In the genomic region with DNA sequence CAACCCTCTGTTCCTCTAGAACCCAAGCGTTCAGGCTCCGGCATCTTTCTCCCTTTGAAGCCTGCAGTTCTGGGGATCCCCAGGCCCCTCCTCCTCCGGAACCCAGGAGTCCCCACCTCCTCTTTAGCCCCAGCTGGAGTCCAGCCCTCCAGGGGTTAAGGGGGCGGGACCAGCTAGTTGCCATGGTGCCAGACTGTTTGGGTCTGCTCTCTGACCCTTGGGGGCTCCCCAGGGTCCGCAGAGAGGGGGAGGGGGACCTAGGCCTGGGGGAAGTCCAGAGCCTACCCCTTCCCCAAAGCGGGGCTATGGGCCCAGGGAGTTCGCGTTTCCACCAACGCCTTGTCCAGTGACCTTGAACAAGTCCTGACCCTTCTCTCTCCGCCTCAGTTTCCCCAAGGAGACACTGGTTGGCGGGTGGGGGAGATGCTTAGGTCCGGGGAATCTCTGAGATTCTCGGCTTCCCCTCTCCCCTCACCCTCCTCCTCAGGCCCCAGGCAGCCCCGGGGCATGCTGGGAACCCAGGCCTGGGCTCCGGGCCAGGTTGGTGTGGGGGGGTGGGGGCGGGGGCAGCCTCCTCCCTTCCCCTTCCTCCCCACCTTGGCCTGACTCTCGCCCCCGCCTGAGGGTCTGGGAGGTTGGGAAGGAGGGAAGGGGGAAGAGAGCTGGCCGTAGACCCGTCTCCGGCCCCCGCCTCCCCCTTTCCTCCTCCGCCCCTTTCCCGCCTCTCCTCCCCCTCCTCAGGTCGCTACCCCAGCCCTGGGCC, we compare ENCODE assay signal across 1 cellular context.
TF ChIP-seq lines count a peak whose summit lies in the region.

No MANE protein-coding gene starts in this region.

TF ChIP-seq in K562, 482 proteins besides CTCF, POLR2A, EP300 and RAD21 (continues in another document):
- TF ChIP-seq SREBF1 (IDR thresholded peaks at IDR 0.05; ENCODE audit: borderline replicate concordance, low read depth, low read length) (no peak), PML (IDR thresholded peaks at IDR 0.05; ENCODE audit: low read length) (no peak), YBX1 (IDR thresholded peaks at IDR 0.05) (no peak), SREBF2 (CRISPR knock-in tag; IDR thresholded peaks at IDR 0.05) (no peak), ZBTB7A (IDR thresholded peaks at IDR 0.05; ENCODE audit: borderline replicate concordance, control insufficient read depth, low read depth, low read length) (peak; percentile 90), NCOA6 (IDR thresholded peaks at IDR 0.05) (no peak), ETS2 (tag; IDR thresholded peaks at IDR 0.05; ENCODE audit: borderline replicate concordance, poor library complexity, severe bottlenecking) (no peak), HNRNPL (IDR thresholded peaks at IDR 0.05; ENCODE audit: low read depth, low read length) (no peak), ZNF184 (CRISPR knock-in tag; IDR thresholded peaks at IDR 0.05) (no peak), ZNF146 (CRISPR knock-in tag; IDR thresholded peaks at IDR 0.05; ENCODE audit: unreplicated experiment) (no peak), IRF2 (CRISPR knock-in tag; IDR thresholded peaks at IDR 0.05) (no peak), ILF3 (IDR thresholded peaks at IDR 0.05; ENCODE audit: borderline replicate concordance) (no peak), CEBPG (CRISPR knock-in tag; IDR thresholded peaks at IDR 0.05) (no peak), CEBPG (tag; conservative IDR thresholded peaks at IDR 0.05 in 1 of 2, IDR thresholded peaks at IDR 0.05 in 1 of 2) (no peak), SMAD2 (IDR thresholded peaks at IDR 0.05; ENCODE audit: low read depth, low read length) (no peak), NR2C1 (IDR thresholded peaks at IDR 0.05) (peak; percentile 62; the same call in 1 of the 2 replicates), NR2C1 (tag; IDR thresholded peaks at IDR 0.05) (peak; percentile 31; the same call in 1 of the 2 replicates), ZNF79 (CRISPR knock-in tag; IDR thresholded peaks at IDR 0.05; ENCODE audit: low read depth) (no peak), ZNF12 (CRISPR knock-in tag; IDR thresholded peaks at IDR 0.05) (0 out of 2 replicates have a peak, but pooled peaks have one; percentile 58), NCOA2 (IDR thresholded peaks at IDR 0.05; ENCODE audit: partially characterized antibody in 2 of 2) (no peak), RBM39 (optimal IDR thresholded peaks at IDR 0.05; ENCODE audit: low read depth, low read length) (no peak), HEY1 (CRISPR knock-in tag; IDR thresholded peaks at IDR 0.05; ENCODE audit: borderline replicate concordance) (no peak), U2AF2 (optimal IDR thresholded peaks at IDR 0.05; ENCODE audit: low read depth, low read length) (no peak), CHD2 (IDR thresholded peaks at IDR 0.05; ENCODE audit: low read depth, low read length) (peak; percentile 52; the same call in 1 of the 2 replicates), SRSF1 (IDR thresholded peaks at IDR 0.05; ENCODE audit: low read depth, low read length) (no peak), ZNF134 (CRISPR knock-in tag; conservative IDR thresholded peaks at IDR 0.05) (no peak), TSC22D4 (tag; IDR thresholded peaks at IDR 0.05) (no peak), TCF7 (IDR thresholded peaks at IDR 0.05; ENCODE audit: borderline replicate concordance) (no peak; the same call in 1 of the 2 replicates), MYBL2 (IDR thresholded peaks at IDR 0.05; ENCODE audit: low read depth) (no peak), MYBL2 (CRISPR knock-in tag; IDR thresholded peaks at IDR 0.05; ENCODE audit: borderline replicate concordance) (no peak), ZNF764 (CRISPR knock-in tag; IDR thresholded peaks at IDR 0.05; ENCODE audit: low read depth) (no peak), ZNF239 (CRISPR knock-in tag; IDR thresholded peaks at IDR 0.05) (no peak), NCOR1 (IDR thresholded peaks at IDR 0.05) (peak; percentile 83), RFX1 (IDR thresholded peaks at IDR 0.05) (peak; percentile 89), ARID1B (IDR thresholded peaks at IDR 0.05) (no peak), FOXP1 (CRISPR knock-in tag; IDR thresholded peaks at IDR 0.05) (no peak), FIP1L1 (IDR thresholded peaks at IDR 0.05; ENCODE audit: low read depth, low read length, poor library complexity, severe bottlenecking) (no peak), ZNF311 (CRISPR knock-in tag; IDR thresholded peaks at IDR 0.05) (no peak), NUFIP1 (IDR thresholded peaks at IDR 0.05; ENCODE audit: partially characterized antibody) (no peak), NFYB (IDR thresholded peaks at IDR 0.05; ENCODE audit: extremely low read depth, insufficient read length) (no peak), SMAD3 (CRISPR knock-in tag; conservative IDR thresholded peaks at IDR 0.05) (no peak), JUND (IDR thresholded peaks at IDR 0.05; ENCODE audit: borderline replicate concordance, low read depth, low read length) (no peak), JUND (tag; IDR thresholded peaks at IDR 0.05; ENCODE audit: borderline replicate concordance, low read depth, low read length) (no peak; the same call in 2 of the 3 replicates), PHF8 (IDR thresholded peaks at IDR 0.05; ENCODE audit: borderline replicate concordance, low read length) (peak; percentile 45; the same call in 1 of the 2 replicates), RBM25 (IDR thresholded peaks at IDR 0.05; ENCODE audit: low read depth, low read length, severe bottlenecking) (no peak), ATF1 (CRISPR knock-in tag; IDR thresholded peaks at IDR 0.05) (no peak), ATF1 (tag; IDR thresholded peaks at IDR 0.05) (no peak; the same call in 1 of the 2 replicates), MIER1 (IDR thresholded peaks at IDR 0.05; ENCODE audit: low read depth) (no peak), TAF1 (IDR thresholded peaks at IDR 0.05; ENCODE audit: control insufficient read depth, extremely low read depth, insufficient read depth, low read length, severe bottlenecking) (no peak), XRCC5 (IDR thresholded peaks at IDR 0.05; ENCODE audit: low read depth, low read length) (no peak), ZKSCAN3 (CRISPR knock-in tag; IDR thresholded peaks at IDR 0.05) (no peak), ZNF830 (CRISPR knock-in tag; IDR thresholded peaks at IDR 0.05) (no peak), TAF9B (IDR thresholded peaks at IDR 0.05; ENCODE audit: partially characterized antibody) (no peak), POLR3A (IDR thresholded peaks at IDR 0.05; ENCODE audit: borderline replicate concordance, extremely low read depth, insufficient read depth, insufficient read length) (no peak), ZNF143 (CRISPR knock-in tag; IDR thresholded peaks at IDR 0.05) (peak; percentile 76), CHD1 (IDR thresholded peaks at IDR 0.05; ENCODE audit: low read length) (peak; percentile 72)
- TF ChIP-seq, protein P1, sequence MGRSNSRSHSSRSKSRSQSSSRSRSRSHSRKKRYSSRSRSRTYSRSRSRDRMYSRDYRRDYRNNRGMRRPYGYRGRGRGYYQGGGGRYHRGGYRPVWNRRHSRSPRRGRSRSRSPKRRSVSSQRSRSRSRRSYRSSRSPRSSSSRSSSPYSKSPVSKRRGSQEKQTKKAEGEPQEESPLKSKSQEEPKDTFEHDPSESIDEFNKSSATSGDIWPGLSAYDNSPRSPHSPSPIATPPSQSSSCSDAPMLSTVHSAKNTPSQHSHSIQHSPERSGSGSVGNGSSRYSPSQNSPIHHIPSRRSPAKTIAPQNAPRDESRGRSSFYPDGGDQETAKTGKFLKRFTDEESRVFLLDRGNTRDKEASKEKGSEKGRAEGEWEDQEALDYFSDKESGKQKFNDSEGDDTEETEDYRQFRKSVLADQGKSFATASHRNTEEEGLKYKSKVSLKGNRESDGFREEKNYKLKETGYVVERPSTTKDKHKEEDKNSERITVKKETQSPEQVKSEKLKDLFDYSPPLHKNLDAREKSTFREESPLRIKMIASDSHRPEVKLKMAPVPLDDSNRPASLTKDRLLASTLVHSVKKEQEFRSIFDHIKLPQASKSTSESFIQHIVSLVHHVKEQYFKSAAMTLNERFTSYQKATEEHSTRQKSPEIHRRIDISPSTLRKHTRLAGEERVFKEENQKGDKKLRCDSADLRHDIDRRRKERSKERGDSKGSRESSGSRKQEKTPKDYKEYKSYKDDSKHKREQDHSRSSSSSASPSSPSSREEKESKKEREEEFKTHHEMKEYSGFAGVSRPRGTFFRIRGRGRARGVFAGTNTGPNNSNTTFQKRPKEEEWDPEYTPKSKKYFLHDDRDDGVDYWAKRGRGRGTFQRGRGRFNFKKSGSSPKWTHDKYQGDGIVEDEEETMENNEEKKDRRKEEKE (IDR thresholded peaks at IDR 0.05; ENCODE audit: borderline replicate concordance in 1 of 2, control insufficient read depth in 1 of 2, low read depth in 2 of 2, low read length in 1 of 2) = no peak
- TF ChIP-seq, protein P2, sequence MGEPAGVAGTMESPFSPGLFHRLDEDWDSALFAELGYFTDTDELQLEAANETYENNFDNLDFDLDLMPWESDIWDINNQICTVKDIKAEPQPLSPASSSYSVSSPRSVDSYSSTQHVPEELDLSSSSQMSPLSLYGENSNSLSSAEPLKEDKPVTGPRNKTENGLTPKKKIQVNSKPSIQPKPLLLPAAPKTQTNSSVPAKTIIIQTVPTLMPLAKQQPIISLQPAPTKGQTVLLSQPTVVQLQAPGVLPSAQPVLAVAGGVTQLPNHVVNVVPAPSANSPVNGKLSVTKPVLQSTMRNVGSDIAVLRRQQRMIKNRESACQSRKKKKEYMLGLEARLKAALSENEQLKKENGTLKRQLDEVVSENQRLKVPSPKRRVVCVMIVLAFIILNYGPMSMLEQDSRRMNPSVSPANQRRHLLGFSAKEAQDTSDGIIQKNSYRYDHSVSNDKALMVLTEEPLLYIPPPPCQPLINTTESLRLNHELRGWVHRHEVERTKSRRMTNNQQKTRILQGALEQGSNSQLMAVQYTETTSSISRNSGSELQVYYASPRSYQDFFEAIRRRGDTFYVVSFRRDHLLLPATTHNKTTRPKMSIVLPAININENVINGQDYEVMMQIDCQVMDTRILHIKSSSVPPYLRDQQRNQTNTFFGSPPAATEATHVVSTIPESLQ (CRISPR knock-in tag; IDR thresholded peaks at IDR 0.05) = no peak
- TF ChIP-seq, protein P3, sequence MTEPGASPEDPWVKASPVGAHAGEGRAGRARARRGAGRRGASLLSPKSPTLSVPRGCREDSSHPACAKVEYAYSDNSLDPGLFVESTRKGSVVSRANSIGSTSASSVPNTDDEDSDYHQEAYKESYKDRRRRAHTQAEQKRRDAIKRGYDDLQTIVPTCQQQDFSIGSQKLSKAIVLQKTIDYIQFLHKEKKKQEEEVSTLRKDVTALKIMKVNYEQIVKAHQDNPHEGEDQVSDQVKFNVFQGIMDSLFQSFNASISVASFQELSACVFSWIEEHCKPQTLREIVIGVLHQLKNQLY (CRISPR knock-in tag; conservative IDR thresholded peaks at IDR 0.05) = no peak
- TF ChIP-seq, protein P4, sequence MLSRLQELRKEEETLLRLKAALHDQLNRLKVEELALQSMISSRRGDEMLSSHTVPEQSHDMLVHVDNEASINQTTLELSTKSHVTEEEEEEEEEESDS (CRISPR knock-in tag; IDR thresholded peaks at IDR 0.05) = no peak
- TF ChIP-seq, protein P5, sequence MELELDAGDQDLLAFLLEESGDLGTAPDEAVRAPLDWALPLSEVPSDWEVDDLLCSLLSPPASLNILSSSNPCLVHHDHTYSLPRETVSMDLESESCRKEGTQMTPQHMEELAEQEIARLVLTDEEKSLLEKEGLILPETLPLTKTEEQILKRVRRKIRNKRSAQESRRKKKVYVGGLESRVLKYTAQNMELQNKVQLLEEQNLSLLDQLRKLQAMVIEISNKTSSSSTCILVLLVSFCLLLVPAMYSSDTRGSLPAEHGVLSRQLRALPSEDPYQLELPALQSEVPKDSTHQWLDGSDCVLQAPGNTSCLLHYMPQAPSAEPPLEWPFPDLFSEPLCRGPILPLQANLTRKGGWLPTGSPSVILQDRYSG (tag; conservative IDR thresholded peaks at IDR 0.05; ENCODE audit: low read depth) = no peak
- TF ChIP-seq, protein P6, sequence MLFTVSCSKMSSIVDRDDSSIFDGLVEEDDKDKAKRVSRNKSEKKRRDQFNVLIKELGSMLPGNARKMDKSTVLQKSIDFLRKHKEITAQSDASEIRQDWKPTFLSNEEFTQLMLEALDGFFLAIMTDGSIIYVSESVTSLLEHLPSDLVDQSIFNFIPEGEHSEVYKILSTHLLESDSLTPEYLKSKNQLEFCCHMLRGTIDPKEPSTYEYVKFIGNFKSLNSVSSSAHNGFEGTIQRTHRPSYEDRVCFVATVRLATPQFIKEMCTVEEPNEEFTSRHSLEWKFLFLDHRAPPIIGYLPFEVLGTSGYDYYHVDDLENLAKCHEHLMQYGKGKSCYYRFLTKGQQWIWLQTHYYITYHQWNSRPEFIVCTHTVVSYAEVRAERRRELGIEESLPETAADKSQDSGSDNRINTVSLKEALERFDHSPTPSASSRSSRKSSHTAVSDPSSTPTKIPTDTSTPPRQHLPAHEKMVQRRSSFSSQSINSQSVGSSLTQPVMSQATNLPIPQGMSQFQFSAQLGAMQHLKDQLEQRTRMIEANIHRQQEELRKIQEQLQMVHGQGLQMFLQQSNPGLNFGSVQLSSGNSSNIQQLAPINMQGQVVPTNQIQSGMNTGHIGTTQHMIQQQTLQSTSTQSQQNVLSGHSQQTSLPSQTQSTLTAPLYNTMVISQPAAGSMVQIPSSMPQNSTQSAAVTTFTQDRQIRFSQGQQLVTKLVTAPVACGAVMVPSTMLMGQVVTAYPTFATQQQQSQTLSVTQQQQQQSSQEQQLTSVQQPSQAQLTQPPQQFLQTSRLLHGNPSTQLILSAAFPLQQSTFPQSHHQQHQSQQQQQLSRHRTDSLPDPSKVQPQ (CRISPR knock-in tag; IDR thresholded peaks at IDR 0.05; ENCODE audit: borderline replicate concordance) = no peak
- TF ChIP-seq, protein P7, sequence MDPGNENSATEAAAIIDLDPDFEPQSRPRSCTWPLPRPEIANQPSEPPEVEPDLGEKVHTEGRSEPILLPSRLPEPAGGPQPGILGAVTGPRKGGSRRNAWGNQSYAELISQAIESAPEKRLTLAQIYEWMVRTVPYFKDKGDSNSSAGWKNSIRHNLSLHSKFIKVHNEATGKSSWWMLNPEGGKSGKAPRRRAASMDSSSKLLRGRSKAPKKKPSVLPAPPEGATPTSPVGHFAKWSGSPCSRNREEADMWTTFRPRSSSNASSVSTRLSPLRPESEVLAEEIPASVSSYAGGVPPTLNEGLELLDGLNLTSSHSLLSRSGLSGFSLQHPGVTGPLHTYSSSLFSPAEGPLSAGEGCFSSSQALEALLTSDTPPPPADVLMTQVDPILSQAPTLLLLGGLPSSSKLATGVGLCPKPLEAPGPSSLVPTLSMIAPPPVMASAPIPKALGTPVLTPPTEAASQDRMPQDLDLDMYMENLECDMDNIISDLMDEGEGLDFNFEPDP (CRISPR knock-in tag; IDR thresholded peaks at IDR 0.05) = no peak
- TF ChIP-seq, protein P8, sequence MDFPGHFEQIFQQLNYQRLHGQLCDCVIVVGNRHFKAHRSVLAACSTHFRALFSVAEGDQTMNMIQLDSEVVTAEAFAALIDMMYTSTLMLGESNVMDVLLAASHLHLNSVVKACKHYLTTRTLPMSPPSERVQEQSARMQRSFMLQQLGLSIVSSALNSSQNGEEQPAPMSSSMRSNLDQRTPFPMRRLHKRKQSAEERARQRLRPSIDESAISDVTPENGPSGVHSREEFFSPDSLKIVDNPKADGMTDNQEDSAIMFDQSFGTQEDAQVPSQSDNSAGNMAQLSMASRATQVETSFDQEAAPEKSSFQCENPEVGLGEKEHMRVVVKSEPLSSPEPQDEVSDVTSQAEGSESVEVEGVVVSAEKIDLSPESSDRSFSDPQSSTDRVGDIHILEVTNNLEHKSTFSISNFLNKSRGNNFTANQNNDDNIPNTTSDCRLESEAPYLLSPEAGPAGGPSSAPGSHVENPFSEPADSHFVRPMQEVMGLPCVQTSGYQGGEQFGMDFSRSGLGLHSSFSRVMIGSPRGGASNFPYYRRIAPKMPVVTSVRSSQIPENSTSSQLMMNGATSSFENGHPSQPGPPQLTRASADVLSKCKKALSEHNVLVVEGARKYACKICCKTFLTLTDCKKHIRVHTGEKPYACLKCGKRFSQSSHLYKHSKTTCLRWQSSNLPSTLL (IDR thresholded peaks at IDR 0.05) = peak; percentile 79
